In the genomic region with DNA sequence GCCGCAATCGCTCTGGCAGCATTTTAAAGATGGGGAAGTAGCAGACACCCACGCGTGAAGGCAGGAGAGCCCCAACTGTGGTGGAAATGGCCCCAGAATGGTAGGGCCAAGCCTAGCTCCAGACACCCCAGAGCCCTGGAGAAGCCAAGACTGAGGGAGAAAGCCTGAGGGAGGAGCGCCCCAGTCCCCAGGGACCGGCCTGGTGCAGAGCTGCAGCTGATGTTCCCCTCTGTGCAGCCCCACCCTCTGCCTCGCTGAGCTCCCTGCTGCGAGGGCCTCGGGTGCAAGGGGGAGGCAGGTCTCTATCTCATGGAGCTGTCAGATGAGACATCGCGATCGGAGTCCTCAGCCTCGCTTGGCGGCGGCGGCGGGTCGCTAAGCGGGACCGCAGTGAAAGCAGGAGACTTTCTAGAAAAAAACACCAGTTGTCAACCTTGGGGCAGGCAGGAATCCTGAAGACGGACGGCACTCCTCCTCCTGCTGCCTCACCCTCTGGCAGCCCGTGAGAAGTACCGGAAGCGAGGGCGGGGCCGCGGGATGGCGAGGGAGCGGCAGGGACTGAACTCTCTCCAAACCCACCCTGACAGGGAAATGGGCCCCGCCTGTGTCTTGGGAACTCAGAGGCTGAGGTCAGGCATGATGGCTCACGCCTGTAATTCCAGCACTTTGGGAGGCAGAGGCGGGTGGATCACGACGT, we compare ENCODE assay signal across 8 cellular contexts. TPM values are rescaled to one million over a fixed set of nuclear protein-coding genes. Genes with fewer than 3 reads are reported as not detected.
DNase-seq lines count a peak whose midpoint lies in the region; ATAC-seq and TF ChIP-seq lines count a peak whose summit lies in the region.

No MANE protein-coding gene starts in this region.

- H3K9me3 ChIP-seq in AG04450 (ENCODE audit: control insufficient read depth, insufficient read depth, low read length): peaks cover 2% of the 10 kb centered on the region; the same call in 1 of the 2 replicates
- H3K9me3 ChIP-seq in psoas muscle: no peaks in the 10 kb centered on the region

- H3K27ac ChIP-seq in AG04450 (ENCODE audit: low read depth, low read length): peak overlapping the region; percentile 83
- H3K27ac ChIP-seq in psoas muscle: peak overlapping the region; percentile 97

- 25 to 50% (median 34%) methylated on average over 35 of the region's 35 CpGs for WGBS in psoas muscle, 3 donors

- CTCF ChIA-PET in AG04450 (lab: Charles Lee): interaction anchor here (0.7 to 4.2 kb wide), 5 partner anchors 10 to 551 kb away, joined by 3 to 103 read pairs (median 5); no protein-coding TSS in a partner anchor

- peaks cover 52% of the 10 kb centered on the region for H3K4me1 ChIP-seq in psoas muscle

- POLR2A ChIA-PET in AG04450 (lab: Yijun Ruan, JAX): interaction anchor here (0.9 to 7.7 kb wide), 6 partner anchors 11 to 328 kb away, joined by 4 to 218 read pairs (median 8); a partner anchor contains a TSS

- ATAC-seq in GM21529 (IDR thresholded peaks at IDR 0.05; ENCODE audit: unreplicated experiment) (peak; percentile 30), psoas muscle (peak; percentile 61 to 78 (median 71)), GM21528 (IDR thresholded peaks at IDR 0.05; ENCODE audit: low FRiP score, unreplicated experiment) (no peak)

- H3K27me3 ChIP-seq in AG04450 (ENCODE audit: control insufficient read depth, insufficient read depth, low read length) (no peaks in the 10 kb centered on the region), psoas muscle (ENCODE audit: insufficient read depth in 3 of 3, low read length in 2 of 3) (no peaks in the 10 kb centered on the region)

- H3K4me3 ChIP-seq in AG04450 (ENCODE audit: low read depth, low read length) (0 out of 2 replicates have a peak overlapping the region, but pooled peaks have one; percentile 7), psoas muscle (peak overlapping the region; percentile 38)

- H3K36me3 ChIP-seq in psoas muscle (ENCODE audit: insufficient read depth in 1 of 2, low read depth in 1 of 2): peaks cover 0 to 73% of the 10 kb centered on the region in 2 donors

- peak; percentile 75 for DNase-seq in AG04450 (ENCODE audit: low read depth, low spot score)
- DNase-seq in NCI-H748 (lab: John Stamatoyannopoulos, UW; ENCODE audit: unreplicated experiment): peak; percentile 62
- peak; percentile 29 for DNase-seq in activated gamma-delta T cell treated with Interleukin-2 at 50 U/mL for 16 hours
- peak in 27 of 42 donors; percentile 30 to 77 (median 59) for DNase-seq in head of caudate nucleus
- peak; percentile 95 for DNase-seq in psoas muscle
- DNase-seq in G401 (ENCODE audit: low spot score): no peak

- in situ Hi-C loops in G401 (cut with HindIII; ENCODE audit: low sequenced_read_pairs): no loop called here

- TF ChIP-seq CTCF in AG04450 (IDR thresholded peaks at IDR 0.05; ENCODE audit: low read depth, low read length): no peak
- TF ChIP-seq CTCF in psoas muscle (IDR thresholded peaks at IDR 0.05): no peak

- intact Hi-C loops in head of caudate nucleus (cut with DNase I): no loop called here
- intact Hi-C loops in psoas muscle (cut with DNase I): no loop called here

RNA-seq across cellular contexts. Expression of a gene that starts 6.0 kb away (rescaled TPM):
- polyA plus RNA-seq in AG04450 (2011; rRNA removed) (9,160 and 11,356 TPM in 2 replicates), psoas muscle (over 10,000 TPM in 2 of 3 donors, 1,000 to 10,000 TPM in 1; 9,788 to 18,891 (median 16,487) TPM)
- polyA minus RNA-seq in AG04450 (2011; rRNA and poly(A)+ RNA removed): 15,456 and 19,888 TPM in 2 replicates
- over 10,000 TPM in 2 of 4 donors, 1,000 to 10,000 TPM in 2; 7,136 to 10,782 (median 8,991) TPM for total RNA-seq in psoas muscle
- 3,766 and 4,312 TPM in 2 replicates for total RNA-seq in G401 (2014; rRNA removed; shearing (Covaris generic))

RNA-seq across cellular contexts. Expression of a gene that starts 15.5 kb away (rescaled TPM):
- polyA plus RNA-seq in AG04450 (2011; rRNA removed) (23.8 and 24.2 TPM in 2 replicates), psoas muscle (1 to 10 TPM; 6.7 to 8.9 (median 8.3) TPM)
- 17.8 and 18.2 TPM in 2 replicates for polyA minus RNA-seq in AG04450 (2011; rRNA and poly(A)+ RNA removed)
- total RNA-seq in psoas muscle: 10 to 100 TPM; 12.6 to 26.3 (median 18.0) TPM
- 11.7 and 13.2 TPM in 2 replicates for total RNA-seq in G401 (2014; rRNA removed; shearing (Covaris generic))

RNA-seq across cellular contexts. Expression of a gene that starts 27.8 kb away (rescaled TPM):
- polyA plus RNA-seq in AG04450 (2011; rRNA removed) (35.7 and 41.3 TPM in 2 replicates), psoas muscle (10 to 100 TPM; 44.1 to 67.0 (median 66.4) TPM)
- polyA minus RNA-seq in AG04450 (2011; rRNA and poly(A)+ RNA removed): 31.7 and 43.9 TPM in 2 replicates
- 10 to 100 TPM; 29.8 to 62.2 (median 52.9) TPM for total RNA-seq in psoas muscle
- total RNA-seq in G401 (2014; rRNA removed; shearing (Covaris generic)): 45.5 and 70.7 TPM in 2 replicates

RNA-seq across cellular contexts. Expression of a gene that starts 46.4 kb away (rescaled TPM):
- polyA plus RNA-seq in AG04450 (2011; rRNA removed) (36.1 and 38.4 TPM in 2 replicates), psoas muscle (1 to 10 TPM; 3.9 to 9.5 (median 5.9) TPM)
- 55.6 and 63.1 TPM in 2 replicates for polyA minus RNA-seq in AG04450 (2011; rRNA and poly(A)+ RNA removed)
- total RNA-seq in psoas muscle: 10 to 100 TPM; 10.1 to 13.4 (median 11.2) TPM
- 86.1 and 102 TPM in 2 replicates for total RNA-seq in G401 (2014; rRNA removed; shearing (Covaris generic))

RNA-seq across cellular contexts. Expression of a gene that starts 47.3 kb away (rescaled TPM):
- polyA plus RNA-seq in AG04450 (2011; rRNA removed): 120 and 165 TPM in 2 replicates
- 30.0 and 35.1 TPM in 2 replicates for polyA minus RNA-seq in AG04450 (2011; rRNA and poly(A)+ RNA removed)
- 100 to 1,000 TPM; 202 to 250 (median 227) TPM for total RNA-seq in psoas muscle
- polyA plus RNA-seq in psoas muscle: 100 to 1,000 TPM; 153 to 217 (median 180) TPM
- 363 and 396 TPM in 2 replicates for total RNA-seq in G401 (2014; rRNA removed; shearing (Covaris generic))
